ENCODE assay signal across 27 cellular contexts in the genomic region with DNA sequence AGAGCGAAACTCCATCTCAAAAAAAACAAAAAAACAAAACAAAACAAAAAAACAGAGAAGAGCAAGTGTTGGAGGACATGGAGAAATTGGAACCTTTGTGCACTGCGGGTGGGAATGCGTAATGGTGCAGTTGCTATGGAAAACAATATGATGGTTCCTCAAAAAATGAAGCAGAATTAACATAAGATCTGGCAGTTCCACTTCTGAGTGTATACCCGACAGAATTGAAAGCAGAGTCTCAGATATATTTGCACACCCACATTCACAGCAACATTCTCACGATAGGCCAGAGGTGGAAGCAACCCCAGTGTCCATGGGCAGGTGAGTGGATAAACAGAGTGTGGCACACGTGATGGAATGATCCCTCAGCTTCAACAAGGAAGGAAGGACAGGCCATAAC. TPM values are rescaled to one million over a fixed set of nuclear protein-coding genes. Genes with fewer than 3 reads are reported as not detected.
DNase-seq lines count a peak whose midpoint lies in the region; FAIRE-seq and TF ChIP-seq lines count a peak whose summit lies in the region.
"Had no signal": no experiment of that assay in that cellular context is flagged by ENCODE, and none has a peak within 500 bp of the region (broad histone marks: within the 10 kb centered on the region; RNA-seq: fewer than 3 reads in every experiment).

No MANE protein-coding gene starts in this region.

- DNase-seq in NOMO-1 treated with DMSO at 0.1 percent for 48 hours (lab: John Stamatoyannopoulos, UW; ENCODE audit: unreplicated experiment), result peak; percentile 23
- no peak for DNase-seq in NOMO-1 treated with dmso at 0.1 percent for 144 hours (lab: John Stamatoyannopoulos, UW; ENCODE audit: unreplicated experiment)
- peak; percentile 82 for DNase-seq in CD1c-positive myeloid dendritic cell (ENCODE audit: extremely low spot score)
- no peak for DNase-seq in PC-9
- no peak for DNase-seq in GM12892 (ENCODE audit: insufficient read length)
- DNase-seq in RPMI8226, result no peak
- DNase-seq in OCI-M1 (lab: John Stamatoyannopoulos, UW), result no peak
- DNase-seq: 8988T; ACHN; BE2C; CD4-positive, CD25-positive, alpha-beta regulatory T cell; DMS153; DND-41; HFFc6; Karpas-422; NCI-H1048; NCI-H1417; NCI-H1694; NCI-H2029 treated with DMSO at 0.1 percent for 48 hours; NCI-H2227 treated with DMSO at 0.1 percent for 48 hours; NCI-H526 treated with DMSO at 0.1 percent for 48 hours; SHP77 treated with DMSO at 0.1 percent for 48 hours had no signal

- POLR2A ChIA-PET in PC-9 (lab: Charles Lee; ENCODE audit: unreplicated experiment), result no interaction called here

- H3K9me3 ChIP-seq in PC-9 (ENCODE audit: insufficient read depth, low read depth) (no peaks in the 10 kb centered on the region), parathyroid adenoma (ENCODE audit: control insufficient read depth, low read length) (no peaks in the 10 kb centered on the region)
- H3K9me3 ChIP-seq: BE2C, HAP-1 had no signal

- H3K27me3 ChIP-seq in PC-9 (ENCODE audit: insufficient read depth, low read depth) (no peaks in the 10 kb centered on the region), parathyroid adenoma (ENCODE audit: control insufficient read depth, insufficient read depth, low read length) (no peaks in the 10 kb centered on the region)
- H3K27me3 ChIP-seq: BE2C had no signal

- H2AFZ ChIP-seq in PC-9, result no peak overlapping the region
- peak overlapping the region; percentile 5 for H2AFZ ChIP-seq in parathyroid adenoma
- H2AFZ ChIP-seq: GM23338 had no signal

- H3F3A ChIP-seq in PC-9 (ENCODE audit: insufficient read depth, low read depth), result peaks cover 69% of the 10 kb centered on the region

- H3K4me3 ChIP-seq in PC-9, result no peak overlapping the region
- no peak overlapping the region for H3K4me3 ChIP-seq in parathyroid adenoma (ENCODE audit: low read depth, low read length)
- H3K4me3 ChIP-seq: GM23338, HAP-1 had no signal

- CTCF ChIA-PET in PC-9 (lab: Charles Lee), result interaction anchor here (0.5 kb wide), 1 partner anchor 157 kb away, joined by 3 read pairs; no protein-coding TSS in a partner anchor

- no peaks in the 10 kb centered on the region for H3K9me2 ChIP-seq in PC-9 (ENCODE audit: insufficient read depth)

- intact Hi-C loops in PC-9 (cut with micrococcal nuclease; ENCODE audit: unreplicated experiment), result no loop called here

- no peak overlapping the region for H3K9ac ChIP-seq in parathyroid adenoma

- H3K79me2 ChIP-seq in PC-9 (ENCODE audit: low read depth) (peaks cover 10% of the 10 kb centered on the region; the same call in 1 of the 2 replicates), parathyroid adenoma (peaks cover 4% of the 10 kb centered on the region)

- H3K27ac ChIP-seq in PC-9 (peak overlapping the region; percentile 12; the same call in 1 of the 2 replicates), parathyroid adenoma (no peak overlapping the region)

- H3K4me1 ChIP-seq in PC-9 (replicated peaks; ENCODE audit: insufficient read depth) (peaks cover 98% of the 10 kb centered on the region), parathyroid adenoma (peaks cover 33% of the 10 kb centered on the region)

- H4K20me1 ChIP-seq in PC-9 (ENCODE audit: insufficient read depth), result no peaks in the 10 kb centered on the region

- no TSS peak for BruUV-seq in PC-9 (replicated peaks; lab: Mats Ljungman, UMichigan)

- no peak for TF ChIP-seq POLR2A in GM12892 (IDR thresholded peaks at IDR 0.05; ENCODE audit: low read depth, low read length)

- TF ChIP-seq CTCF in PC-9 (conservative IDR thresholded peaks at IDR 0.05) (no peak), parathyroid adenoma (IDR thresholded peaks at IDR 0.05) (no peak)

- no peak overlapping the region for H3K4me2 ChIP-seq in PC-9
- no peak overlapping the region for H3K4me2 ChIP-seq in parathyroid adenoma (ENCODE audit: low read length)
- H3K4me2 ChIP-seq: GM23338 had no signal

- H3K36me3 ChIP-seq in PC-9 (ENCODE audit: low read depth), result no peaks in the 10 kb centered on the region
- no peaks in the 10 kb centered on the region for H3K36me3 ChIP-seq in parathyroid adenoma (ENCODE audit: control insufficient read depth, insufficient read depth, low read length)
- H3K36me3 ChIP-seq: BE2C, HAP-1 had no signal

- FAIRE-seq in GM12892 (lab: Jason Lieb, UNC), result no peak
- FAIRE-seq: GM18507, HepG2 had no signal

RNA-seq across cellular contexts. Expression of gene RALB, which starts 10.9 kb away (rescaled TPM):
- 74.2 and 86.6 TPM in 2 replicates for total RNA-seq in PC-9 (2021)
- 79.0 TPM for polyA plus RNA-seq in GM12892 (2012; ENCODE audit: missing spikeins)

RNA-seq across cellular contexts. Expression of gene TMEM185B, which starts 18.5 kb away (rescaled TPM):
- total RNA-seq in PC-9 (2021), result 23.5 and 30.3 TPM in 2 replicates
- 7.8 TPM for polyA plus RNA-seq in GM12892 (2012; ENCODE audit: missing spikeins)

Comparison
In these comparisons a context has a peak if more than half of its experiments do, and no peak if none do; other contexts are left out.
1. DNase-seq: peak in NOMO-1 treated with DMSO at 0.1 percent for 48 hours (single experiment) and CD1c-positive myeloid dendritic cell (single experiment); none in NOMO-1 treated with dmso at 0.1 percent for 144 hours (single experiment), PC-9 (0 of 2), GM12892 (single experiment), RPMI8226 (single experiment) and OCI-M1 (single experiment).